In the genomic region with DNA sequence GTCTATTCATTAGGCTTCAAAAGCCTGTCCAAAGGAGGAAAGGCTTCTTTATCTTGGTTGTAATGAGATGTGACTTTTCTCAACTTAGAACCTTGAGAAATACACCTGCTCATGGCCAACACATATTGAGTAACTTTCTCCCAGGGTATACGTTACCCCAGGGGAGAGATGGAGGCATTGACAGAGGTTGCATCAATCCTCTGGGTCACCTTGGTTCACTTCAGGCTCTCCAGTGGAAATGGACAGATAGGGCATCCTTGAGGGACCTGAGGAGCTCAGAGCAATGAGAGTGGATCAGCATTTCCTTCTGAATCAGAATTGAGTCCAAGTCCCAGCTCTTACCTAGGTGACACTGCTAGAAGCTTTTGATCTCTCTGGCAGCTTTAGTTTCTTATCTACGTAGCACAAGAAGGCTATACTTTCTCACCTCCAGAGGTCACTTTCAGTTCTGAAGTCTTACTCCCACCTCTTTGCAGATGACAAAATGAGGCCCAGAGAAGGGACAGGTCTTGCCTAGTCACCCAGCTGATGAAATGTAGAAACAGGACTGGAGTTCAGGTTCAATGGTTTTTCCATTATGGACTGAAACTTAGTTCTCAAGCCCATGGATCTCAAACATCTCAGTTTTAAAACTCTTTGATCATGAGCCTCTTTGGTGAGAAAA, we compare ENCODE assay signal across 11 cellular contexts. TPM values are rescaled to one million over a fixed set of nuclear protein-coding genes. Genes with fewer than 3 reads are reported as not detected.
A peak's percentile ranks its signal among the peaks of the same experiment; 100 is the strongest.
DNase-seq lines count a peak whose midpoint lies in the region; ATAC-seq and TF ChIP-seq lines count a peak whose summit lies in the region.
"Had no signal": no experiment of that assay in that cellular context is flagged by ENCODE, and none has a peak within 500 bp of the region (broad histone marks: within the 10 kb centered on the region; RNA-seq: fewer than 3 reads in every experiment).

No MANE protein-coding gene starts in this region.

- H3K27me3 ChIP-seq in WERI-Rb-1 (ENCODE audit: insufficient read depth, low read depth, severe bottlenecking) = no peaks in the 10 kb centered on the region
- H3K27me3 ChIP-seq: ovary had no signal

- TF ChIP-seq CTCF in WERI-Rb-1 (IDR thresholded peaks at IDR 0.05; ENCODE audit: low read depth, low read length) = no peak

- no peaks in the 10 kb centered on the region for H3K9me3 ChIP-seq in WERI-Rb-1 (ENCODE audit: severe bottlenecking)
- H3K9me3 ChIP-seq: ovary had no signal

- no peak overlapping the region for H3K27ac Mint-ChIP-seq in activated naive CD4-positive, alpha-beta T cell treated with anti-CD3 and anti-CD28 coated beads, Interleukin-2, amount 50 U/mL, for 72 hours
- H3K27ac Mint-ChIP-seq: activated T-cell treated with anti-CD3 and anti-CD28 coated beads, Interleukin-2, amount 50 U/mL, for 24 hours had no signal

- H3K36me3 ChIP-seq in WERI-Rb-1 = peaks cover 45% of the 10 kb centered on the region
- H3K36me3 ChIP-seq: ovary had no signal

- peak; percentile 81 to 96 for ATAC-seq in activated naive CD4-positive, alpha-beta T cell treated with anti-CD3 and anti-CD28 coated beads, Interleukin-2, amount 50 U/mL, for 72 hours
- ATAC-seq in GM21723 (IDR thresholded peaks at IDR 0.05; ENCODE audit: unreplicated experiment) = peak; percentile 96
- peak; percentile 99 for ATAC-seq in HG03439 (IDR thresholded peaks at IDR 0.05; ENCODE audit: unreplicated experiment)
- ATAC-seq in stimulated activated naive CD8-positive, alpha-beta T cell treated with anti-CD3 and anti-CD28 coated beads, Interleukin-15, Interleukin-2, amounts not matched to agents 100 U/mL and 50 U/mL, for 24 hours = peak; percentile 83

- H3K27ac ChIP-seq in WERI-Rb-1 = no peak overlapping the region
- H3K27ac ChIP-seq: ovary had no signal

- H3K9me3 Mint-ChIP-seq in activated naive CD4-positive, alpha-beta T cell treated with anti-CD3 and anti-CD28 coated beads, Interleukin-2, amount 50 U/mL, for 72 hours = no peaks in the 10 kb centered on the region
- H3K9me3 Mint-ChIP-seq: activated T-cell treated with anti-CD3 and anti-CD28 coated beads, Interleukin-2, amount 50 U/mL, for 24 hours had no signal

- no peak overlapping the region for H3K4me3 ChIP-seq in WERI-Rb-1 (ENCODE audit: low read depth, low read length)
- H3K4me3 ChIP-seq: ovary had no signal

- DNase-seq in activated naive CD4-positive, alpha-beta T cell treated with anti-CD3 and anti-CD28 coated beads, Interleukin-2, amount 50 U/mL, for 72 hours (ENCODE audit: low spot score in 2 of 2) = no peak
- DNase-seq in activated naive CD4-positive, alpha-beta T cell (lab: John Stamatoyannopoulos, UW) = no peak
- DNase-seq in stimulated activated naive CD8-positive, alpha-beta T cell treated with anti-CD3 and anti-CD28 coated beads, Interleukin-15, Interleukin-2, amounts not matched to agents 100 U/mL and 50 U/mL, for 24 hours = no peak
- no peak for DNase-seq in iPS-NIHi11 (ENCODE audit: low spot score)
- DNase-seq in WERI-Rb-1 = no peak
- no peak for DNase-seq in central memory CD4-positive, alpha-beta T cell
- DNase-seq: activated T-cell treated with anti-CD3 and anti-CD28 coated beads, Interleukin-2, amount 50 U/mL, for 24 hours; NCI-H345; ovary had no signal

- H3K36me3 Mint-ChIP-seq in activated naive CD4-positive, alpha-beta T cell treated with anti-CD3 and anti-CD28 coated beads, Interleukin-2, amount 50 U/mL, for 72 hours = peaks cover 0 to 5% of the 10 kb centered on the region in 2 donors

RNA-seq across cellular contexts. Expression of gene PANK1, which starts 35.2 kb away (rescaled TPM):
- total RNA-seq in activated naive CD4-positive, alpha-beta T cell treated with anti-CD3 and anti-CD28 coated beads, Interleukin-2, amount 50 U/mL, for 72 hours = 1 to 10 TPM; 4.0 to 4.4 TPM
